Comparison of ENCODE assay signal across 8 cellular contexts in genomic region chr3:196082471-196082971, GRCh38. TPM values are rescaled to one million over a fixed set of nuclear protein-coding genes. Genes with fewer than 3 reads are reported as not detected.
DNase-seq lines count a peak whose midpoint lies in the region; ATAC-seq and TF ChIP-seq lines count a peak whose summit lies in the region.

No MANE protein-coding gene starts in this region.

- H3K9me3 ChIP-seq in PC-3 (ENCODE audit: low read length) (no peaks in the 10 kb centered on the region), esophagus muscularis mucosa (no peaks in the 10 kb centered on the region)

- WGBS in esophagus muscularis mucosa, result 57% methylated on average over 7 of the region's 7 CpGs

- H3K4me1 ChIP-seq in PC-3 (ENCODE audit: insufficient read depth, low read length) (peaks cover 22% of the 10 kb centered on the region), esophagus muscularis mucosa (peaks cover 23 to 28% (median 26%) of the 10 kb centered on the region in 4 donors)

- peaks cover 44% of the 10 kb centered on the region for H3K79me2 ChIP-seq in PC-3 (ENCODE audit: low read length)

- peak overlapping the region; percentile 98 for H3K9ac ChIP-seq in PC-3 (ENCODE audit: low read length)

- peak overlapping the region; percentile 88 for H2AFZ ChIP-seq in PC-3 (ENCODE audit: low read length)

- BruUV-seq in PC-3 (replicated peaks; lab: Mats Ljungman, UMichigan), result TSS peak; percentile 48

- peak overlapping the region; percentile 97 for H3K4me3 ChIP-seq in PC-3 (ENCODE audit: low read length)
- H3K4me3 ChIP-seq in esophagus muscularis mucosa, result peak overlapping the region; percentile 85 to 95 (median 92)

- intact Hi-C loops in PC-3 (cut with micrococcal nuclease), result loop anchor here (1.0 kb wide), 1 partner anchor 78 kb away; no protein-coding TSS in a partner anchor
- intact Hi-C loops in esophagus muscularis mucosa (cut with DNase I), result no loop called here

- peak overlapping the region; percentile 91 for H3K4me2 ChIP-seq in PC-3 (ENCODE audit: low read length)

- no peaks in the 10 kb centered on the region for H3F3A ChIP-seq in PC-3 (ENCODE audit: low read length, unreplicated experiment)

- TF ChIP-seq CTCF in PC-3 (conservative IDR thresholded peaks at IDR 0.05; ENCODE audit: low read depth, low read length) (no peak), esophagus muscularis mucosa (IDR thresholded peaks at IDR 0.05) (no peak)

- TF ChIP-seq POLR2A in esophagus muscularis mucosa (IDR thresholded peaks at IDR 0.05; ENCODE audit: low read depth), result no peak

- H3K9me2 ChIP-seq in PC-3 (replicated peaks; ENCODE audit: low read length), result no peaks in the 10 kb centered on the region

- H3K27ac ChIP-seq in PC-3 (ENCODE audit: low read length) (0 out of 2 replicates have a peak overlapping the region, but pooled peaks have one; percentile 4), esophagus muscularis mucosa (replicated peaks in 1 of 4) (peak overlapping the region; percentile 96 to 98 (median 98))

- peak; percentile 70 for DNase-seq in NCI-H2196 (lab: John Stamatoyannopoulos, UW; ENCODE audit: unreplicated experiment)
- DNase-seq in NCI-H2196 treated with DMSO at 0.1 percent for 48 hours (lab: John Stamatoyannopoulos, UW; ENCODE audit: unreplicated experiment), result no peak
- DNase-seq in PC-3, result no peak
- DNase-seq in esophagus muscularis mucosa (ENCODE audit: extremely low spot score), result no peak
- DNase-seq in pons (ENCODE audit: low spot score), result peak; percentile 57
- DNase-seq in dedifferentiated amniotic fluid mesenchymal stem cell (ENCODE audit: extremely low spot score), result no peak

- peaks cover 38% of the 10 kb centered on the region for H4K20me1 ChIP-seq in PC-3 (ENCODE audit: low read length)

- CTCF ChIA-PET in PC-3 (lab: Charles Lee), result no interaction called here

- POLR2A ChIA-PET in PC-3 (lab: Charles Lee; ENCODE audit: unreplicated experiment), result no interaction called here

- TF ChIP-seq EP300 in esophagus muscularis mucosa (IDR thresholded peaks at IDR 0.05), result no peak

- ATAC-seq in PC-3 (peak; percentile 8; the same call in 1 of the 2 replicates), GM19023 (IDR thresholded peaks at IDR 0.05; ENCODE audit: unreplicated experiment) (no peak), HG02938 (IDR thresholded peaks at IDR 0.05; ENCODE audit: unreplicated experiment) (no peak)

- no peaks in the 10 kb centered on the region for H3K36me3 ChIP-seq in PC-3 (ENCODE audit: low read depth, low read length)
- H3K36me3 ChIP-seq in esophagus muscularis mucosa, result no peaks in the 10 kb centered on the region

- no peaks in the 10 kb centered on the region for H3K27me3 ChIP-seq in PC-3 (ENCODE audit: low read length)
- no peaks in the 10 kb centered on the region for H3K27me3 ChIP-seq in esophagus muscularis mucosa

RNA-seq across cellular contexts. Expression of gene TFRC, which starts 0.6 kb away (rescaled TPM):
- total RNA-seq in PC-3 (2014; rRNA removed), result 272 and 287 TPM in 2 replicates
- total RNA-seq in esophagus muscularis mucosa, result 10 to 100 TPM; 47.5 to 81.3 (median 57.7) TPM

Comparison
In these comparisons a context has a peak if more than half of its experiments do, and no peak if none do; other contexts are left out.
1. DNase-seq: peak in NCI-H2196 (single experiment) and pons (single experiment); none in NCI-H2196 treated with DMSO at 0.1 percent for 48 hours (single experiment), PC-3 (single experiment), esophagus muscularis mucosa (single experiment) and dedifferentiated amniotic fluid mesenchymal stem cell (single experiment).